In the genomic region with DNA sequence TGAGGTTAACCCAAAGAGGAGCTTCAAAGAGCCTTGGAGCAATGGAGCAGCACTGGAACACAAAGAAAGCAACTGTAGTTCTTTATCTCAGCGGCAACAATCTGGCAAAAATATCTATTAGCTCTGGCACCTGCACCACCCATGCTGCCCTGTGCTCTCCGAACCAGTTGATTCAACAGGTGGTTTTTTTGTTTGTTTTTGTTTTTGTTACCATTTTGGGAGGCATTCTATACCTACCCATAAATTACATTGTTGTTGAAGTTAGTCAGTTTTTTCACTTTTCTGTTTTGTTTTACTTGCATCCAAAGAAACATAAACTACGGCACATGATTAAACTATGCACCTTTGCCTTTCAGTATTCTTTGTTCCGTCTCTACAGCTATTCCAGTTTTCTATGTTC, we compare ENCODE assay signal across 10 cellular contexts. TPM values are rescaled to one million over a fixed set of nuclear protein-coding genes. Genes with fewer than 3 reads are reported as not detected.
"Had no signal": no experiment of that assay in that cellular context is flagged by ENCODE, and none has a peak within 500 bp of the region (broad histone marks: within the 10 kb centered on the region; RNA-seq: fewer than 3 reads in every experiment).

No MANE protein-coding gene starts in this region.

- H3K4me3 Mint-ChIP-seq: GM23338, H9, HFFc6, IgD-negative memory B cell had no signal

- DNase-seq: H9, HCEC 1CT, HFFc6, KBM-7 had no signal

- H3K4me3 ChIP-seq: GM23338 had no signal

- H3K9me3 Mint-ChIP-seq: HFFc6, IgD-negative memory B cell had no signal

- H3K27ac Mint-ChIP-seq: GM23338, H9, HFFc6, IgD-negative memory B cell had no signal

- H3K27ac ChIP-seq: HL-60 had no signal

- H3K4me1 Mint-ChIP-seq: IgD-negative memory B cell had no signal

- ATAC-seq: GM23338, HepG2 had no signal

RNA-seq across cellular contexts. Expression of a gene that starts 16.2 kb away (rescaled TPM):
- total RNA-seq: H1, H9, HepG2 had no signal

RNA-seq across cellular contexts. Expression of a gene that starts 54.8 kb away (rescaled TPM):
- total RNA-seq: GM23338, H1, H9, HepG2, HFFc6, HT1080 had no signal
